ENCODE assay signal across 17 cellular contexts in the genomic region with DNA sequence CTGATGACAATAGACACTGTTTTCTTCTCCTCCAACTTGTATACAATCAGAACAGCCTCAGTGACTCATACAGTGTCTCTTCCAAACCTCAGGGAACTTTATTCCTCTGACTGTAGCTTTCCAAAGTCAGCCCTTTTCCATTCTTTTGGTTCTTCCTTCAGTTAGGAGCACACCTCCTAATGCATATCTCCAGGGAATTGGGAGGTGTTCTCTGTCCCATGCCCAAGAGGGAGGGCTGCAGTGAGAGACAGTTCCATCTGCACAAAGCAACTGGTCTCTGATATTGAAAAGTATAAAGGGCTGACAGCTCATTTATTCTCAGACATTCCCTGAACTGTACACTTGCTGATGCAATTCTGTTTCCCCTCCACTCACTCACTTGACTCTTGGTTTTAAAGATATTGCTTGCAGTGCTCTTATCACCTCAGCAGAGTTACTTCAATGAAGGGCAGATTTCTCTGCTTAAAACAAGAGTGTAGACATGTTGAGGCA.
DNase-seq lines count a peak whose midpoint lies in the region; ATAC-seq and TF ChIP-seq lines count a peak whose summit lies in the region.
"Had no signal": no experiment of that assay in that cellular context is flagged by ENCODE, and none has a peak within 500 bp of the region (broad histone marks: within the 10 kb centered on the region; RNA-seq: fewer than 3 reads in every experiment).

No MANE protein-coding gene starts in this region.

- no peak overlapping the region for H3K9ac ChIP-seq in fibroblast of lung (ENCODE audit: insufficient read depth, low read length)

- H3K27me3 ChIP-seq in breast epithelium (no peaks in the 10 kb centered on the region), fibroblast of lung (ENCODE audit: control insufficient read depth, insufficient read depth, low read length) (no peaks in the 10 kb centered on the region)
- H3K27me3 ChIP-seq: esophagus muscularis mucosa, thyroid gland had no signal

- no peaks in the 10 kb centered on the region for H3K9me3 ChIP-seq in breast epithelium
- no peaks in the 10 kb centered on the region for H3K9me3 ChIP-seq in fibroblast of lung (ENCODE audit: control insufficient read depth, insufficient read depth, low read depth, low read length)
- H3K9me3 ChIP-seq: esophagus muscularis mucosa, thyroid gland had no signal

- no peak for TF ChIP-seq CTCF in MCF 10A (IDR thresholded peaks at IDR 0.05; ENCODE audit: unreplicated experiment)
- no peak for TF ChIP-seq CTCF in breast epithelium (IDR thresholded peaks at IDR 0.05)
- no peak for TF ChIP-seq CTCF in fibroblast of lung (conservative IDR thresholded peaks at IDR 0.05 in 1 of 2, IDR thresholded peaks at IDR 0.05 in 1 of 2; ENCODE audit: low read depth in 1 of 2, low read length in 2 of 2)

- H3K4me3 ChIP-seq in breast epithelium (no peak overlapping the region), fibroblast of lung (replicated peaks in 1 of 4; ENCODE audit: control extremely low read depth in 1 of 4, insufficient read depth in 1 of 4, low read depth in 3 of 4, low read length in 4 of 4) (no peak overlapping the region)
- H3K4me3 ChIP-seq: esophagus muscularis mucosa, thyroid gland had no signal

- POLR2A ChIA-PET in MCF 10A (lab: Yijun Ruan, JAX): no interaction called here

- H3K4me1 ChIP-seq in breast epithelium: no peaks in the 10 kb centered on the region
- no peaks in the 10 kb centered on the region for H3K4me1 ChIP-seq in fibroblast of lung (ENCODE audit: control insufficient read depth, extremely low read depth, insufficient read depth, low read length)
- H3K4me1 ChIP-seq: esophagus muscularis mucosa, thyroid gland had no signal

- H3K4me1 Mint-ChIP-seq in MCF 10A (ENCODE audit: insufficient read depth, unreplicated experiment): peaks cover 12% of the 10 kb centered on the region

- no peak overlapping the region for H3K4me3 Mint-ChIP-seq in MCF 10A (ENCODE audit: unreplicated experiment)
- H3K4me3 Mint-ChIP-seq: T-helper 2 cell treated with Interferon-gamma antibody and Interleukin-4, amounts not matched to agents 5 μg/mL and 100 μg/mL, for 36 hours had no signal

- no peak overlapping the region for H3K4me2 ChIP-seq in fibroblast of lung (ENCODE audit: extremely low read depth, insufficient read depth, low read length)

- no peaks in the 10 kb centered on the region for H3K36me3 ChIP-seq in breast epithelium
- H3K36me3 ChIP-seq in fibroblast of lung (ENCODE audit: control insufficient read depth, insufficient read depth, low read length): no peaks in the 10 kb centered on the region
- H3K36me3 ChIP-seq: esophagus muscularis mucosa, thyroid gland had no signal

- no peaks in the 10 kb centered on the region for H3K9me3 Mint-ChIP-seq in MCF 10A (ENCODE audit: unreplicated experiment)
- H3K9me3 Mint-ChIP-seq: T-helper 2 cell treated with Interferon-gamma antibody and Interleukin-4, amounts not matched to agents 5 μg/mL and 100 μg/mL, for 36 hours had no signal

- H3K27ac ChIP-seq in breast epithelium: no peak overlapping the region
- H3K27ac ChIP-seq in fibroblast of lung (ENCODE audit: insufficient read depth, low read length): no peak overlapping the region
- H3K27ac ChIP-seq: esophagus muscularis mucosa, thyroid gland had no signal

- CTCF ChIA-PET in MCF 10A (lab: Yijun Ruan, JAX): no interaction called here

- ATAC-seq in SK-N-SH treated with all-trans-retinoic acid at 6 μM for 48 hours: peak; percentile 89

- no peak overlapping the region for H2AFZ ChIP-seq in fibroblast of lung (ENCODE audit: low read length)

- no peaks in the 10 kb centered on the region for H3K27me3 Mint-ChIP-seq in MCF 10A (ENCODE audit: insufficient read depth, unreplicated experiment)

- intact Hi-C loops in MCF 10A (cut with micrococcal nuclease): no loop called here
- intact Hi-C loops in breast epithelium (cut with DNase I; ENCODE audit: low total_unique reads): no loop called here

- no peaks in the 10 kb centered on the region for H4K20me1 ChIP-seq in fibroblast of lung (ENCODE audit: control insufficient read depth, extremely low read depth, insufficient read depth, low read length)

- BruUV-seq in MCF 10A (replicated peaks; lab: Mats Ljungman, UMichigan): no TSS peak

- H3K27ac Mint-ChIP-seq in MCF 10A (ENCODE audit: low read depth, unreplicated experiment): peak overlapping the region; percentile 6
- H3K27ac Mint-ChIP-seq: T-helper 2 cell treated with Interferon-gamma antibody and Interleukin-4, amounts not matched to agents 5 μg/mL and 100 μg/mL, for 36 hours had no signal

- TF ChIP-seq POLR2A in breast epithelium (IDR thresholded peaks at IDR 0.05): no peak

- H3K79me2 ChIP-seq in fibroblast of lung (ENCODE audit: control insufficient read depth, insufficient read depth, low read length): no peaks in the 10 kb centered on the region

- no peaks in the 10 kb centered on the region for H3K36me3 Mint-ChIP-seq in MCF 10A (ENCODE audit: insufficient read depth, unreplicated experiment)

- peak; percentile 39 for DNase-seq in MCF 10A (ENCODE audit: unreplicated experiment)
- no peak for DNase-seq in breast epithelium (ENCODE audit: low spot score in 2 of 2)
- DNase-seq in fibroblast of lung (ENCODE audit: low read depth in 2 of 2): peak; percentile 28 to 64
- no peak for DNase-seq in hypothalamus (lab: John Stamatoyannopoulos, UW)
- DNase-seq in NCI-H1417 treated with DMSO at 0.1 percent for 48 hours (lab: John Stamatoyannopoulos, UW): no peak
- DNase-seq in 8988T: no peak
- DNase-seq in cerebellar cortex (ENCODE audit: low spot score): no peak
- DNase-seq: activated CD8-positive, alpha-beta memory T cell treated with anti-CD3 and anti-CD28 coated beads for 24 hours; activated naive CD4-positive, alpha-beta T cell; cortex of kidney; DMS153; NCI-H1048; NCI-H446; thyroid gland had no signal

TF ChIP-seq in SK-N-SH treated with all-trans-retinoic acid at 6 μM for 48 hours, 23 proteins besides CTCF, POLR2A, EP300 and RAD21:
- TF ChIP-seq, protein P1, sequence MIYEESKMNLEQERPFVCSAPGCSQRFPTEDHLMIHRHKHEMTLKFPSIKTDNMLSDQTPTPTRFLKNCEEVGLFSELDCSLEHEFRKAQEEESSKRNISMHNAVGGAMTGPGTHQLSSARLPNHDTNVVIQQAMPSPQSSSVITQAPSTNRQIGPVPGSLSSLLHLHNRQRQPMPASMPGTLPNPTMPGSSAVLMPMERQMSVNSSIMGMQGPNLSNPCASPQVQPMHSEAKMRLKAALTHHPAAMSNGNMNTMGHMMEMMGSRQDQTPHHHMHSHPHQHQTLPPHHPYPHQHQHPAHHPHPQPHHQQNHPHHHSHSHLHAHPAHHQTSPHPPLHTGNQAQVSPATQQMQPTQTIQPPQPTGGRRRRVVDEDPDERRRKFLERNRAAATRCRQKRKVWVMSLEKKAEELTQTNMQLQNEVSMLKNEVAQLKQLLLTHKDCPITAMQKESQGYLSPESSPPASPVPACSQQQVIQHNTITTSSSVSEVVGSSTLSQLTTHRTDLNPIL (CRISPR knock-in tag; IDR thresholded peaks at IDR 0.05; ENCODE audit: low read depth): no peak
- TF ChIP-seq TCF4 (CRISPR knock-in tag; IDR thresholded peaks at IDR 0.05; ENCODE audit: borderline replicate concordance): no peak
- no peak for TF ChIP-seq TOX (CRISPR knock-in tag; IDR thresholded peaks at IDR 0.05; ENCODE audit: borderline replicate concordance)
- TF ChIP-seq ZFP3 (CRISPR knock-in tag; IDR thresholded peaks at IDR 0.05): peak; percentile 85
- TF ChIP-seq BACH2 (CRISPR knock-in tag; IDR thresholded peaks at IDR 0.05; ENCODE audit: borderline replicate concordance): no peak

Comparison
In these comparisons a context has a peak if more than half of its experiments do, and no peak if none do; other contexts are left out.
1. DNase-seq: peak in MCF 10A (single experiment) and fibroblast of lung (2 of 2); none in breast epithelium (0 of 2), hypothalamus (0 of 51), NCI-H1417 treated with DMSO at 0.1 percent for 48 hours (single experiment), 8988T (single experiment) and cerebellar cortex (single experiment).